ENCODE assay signal across 21 cellular contexts in genomic region chr14:52412426-52412825, GRCh38.
"Had no signal": no experiment of that assay in that cellular context is flagged by ENCODE, and none has a peak within 500 bp of the region (broad histone marks: within the 10 kb centered on the region; RNA-seq: fewer than 3 reads in every experiment).

No MANE protein-coding gene starts in this region.

- H3K9me3 Mint-ChIP-seq: activated T-cell treated with anti-CD3 and anti-CD28 coated beads, Interleukin-2, amount 50 U/mL, for 4 hours; stimulated activated naive B cell treated with anti-CD40 and anti-IgM and Interleukin-4, amounts not matched to agents 10 μg/mL and 1 μg/mL and 100 μg/mL, for 72 hours had no signal

- H3K36me3 Mint-ChIP-seq: stimulated activated naive B cell treated with anti-CD40 and anti-IgM and Interleukin-4, amounts not matched to agents 10 μg/mL and 1 μg/mL and 100 μg/mL, for 72 hours had no signal

- H3K4me3 ChIP-seq: adrenal gland, dorsolateral prefrontal cortex, left ventricle myocardium inferior, mucosa of descending colon, tibial nerve, vagina had no signal

- H3K9me3 ChIP-seq: adrenal gland, left ventricle myocardium inferior, mucosa of descending colon, tibial nerve, vagina had no signal

- H3K36me3 ChIP-seq: adrenal gland, left ventricle myocardium inferior, tibial nerve, vagina had no signal

- H3K27me3 Mint-ChIP-seq: naive thymus-derived CD4-positive, alpha-beta T cell; stimulated activated naive B cell treated with anti-CD40 and anti-IgM and Interleukin-4, amounts not matched to agents 10 μg/mL and 1 μg/mL and 100 μg/mL, for 72 hours had no signal

- ATAC-seq: activated T-cell treated with anti-CD3 and anti-CD28 coated beads, Interleukin-2, amount 50 U/mL, for 4 hours; foreskin keratinocyte; mucosa of descending colon; naive thymus-derived CD4-positive, alpha-beta T cell; stimulated activated naive B cell treated with anti-CD40 and anti-IgM and Interleukin-4, amounts not matched to agents 10 μg/mL and 1 μg/mL and 100 μg/mL, for 72 hours had no signal

- H3K4me3 Mint-ChIP-seq: activated T-cell treated with anti-CD3 and anti-CD28 coated beads, Interleukin-2, amount 50 U/mL, for 4 hours; naive thymus-derived CD4-positive, alpha-beta T cell; stimulated activated naive B cell treated with anti-CD40 and anti-IgM and Interleukin-4, amounts not matched to agents 10 μg/mL and 1 μg/mL and 100 μg/mL, for 72 hours had no signal

- H3K4me1 ChIP-seq: adrenal gland, foreskin keratinocyte, left ventricle myocardium inferior, tibial nerve had no signal

- H3K27ac Mint-ChIP-seq: stimulated activated naive B cell treated with anti-CD40 and anti-IgM and Interleukin-4, amounts not matched to agents 10 μg/mL and 1 μg/mL and 100 μg/mL, for 72 hours had no signal

- H3K27me3 ChIP-seq: adrenal gland, dorsolateral prefrontal cortex, tibial nerve, vagina had no signal

- H3K27ac ChIP-seq: adrenal gland, dorsolateral prefrontal cortex, foreskin keratinocyte, left ventricle myocardium inferior, tibial nerve, vagina had no signal

- DNase-seq: activated CD4-positive, alpha-beta T cell treated with anti-CD3 and anti-CD28 coated beads, Interleukin-2, amount 50 U/mL, for 48 hours; activated CD4-positive, CD25-positive, alpha-beta regulatory T cell treated with anti-CD3 and anti-CD28 coated beads, Interleukin-2, amount 50 U/mL, for 72 hours; activated T-cell treated with anti-CD3 and anti-CD28 coated beads, Interleukin-2, amount 50 U/mL, for 4 hours; adrenal gland; dorsolateral prefrontal cortex; erythroblast; foreskin keratinocyte; glutamatergic neuron; hypothalamus; kidney; left ventricle myocardium inferior; mucosa of descending colon; naive thymus-derived CD4-positive, alpha-beta T cell; occipital lobe; stimulated activated CD4-positive, alpha-beta T cell treated with anti-CD3 and anti-CD28 coated beads, Interleukin-4, amount 100 ng/mL, for 1 hour; stimulated activated naive B cell treated with anti-CD40 and anti-IgM and Interleukin-4, amounts not matched to agents 10 μg/mL and 1 μg/mL and 100 μg/mL, for 72 hours; substantia nigra; T-helper 1 cell; T1000 had no signal
